In genomic region chr13:98192008-98192407, GRCh38 we compare ENCODE assay signal across 27 cellular contexts. TPM values are rescaled to one million over a fixed set of nuclear protein-coding genes. Genes with fewer than 3 reads are reported as not detected.
DNase-seq lines count a peak whose midpoint lies in the region; ATAC-seq and TF ChIP-seq lines count a peak whose summit lies in the region.
"Had no signal": no experiment of that assay in that cellular context is flagged by ENCODE, and none has a peak within 500 bp of the region (broad histone marks: within the 10 kb centered on the region; RNA-seq: fewer than 3 reads in every experiment).

No MANE protein-coding gene starts in this region.

- peak overlapping the region; percentile 53; the same call in 1 of the 2 replicates for H3K23ac ChIP-seq in IMR-90 (ENCODE audit: low read depth, low read length)

- peaks cover 57 to 76% of the 10 kb centered on the region in 2 experiments for H3K79me1 ChIP-seq in IMR-90 (ENCODE audit: low read depth in 1 of 2, low read length in 2 of 2)

- peaks cover 2% of the 10 kb centered on the region for H3K36me3 ChIP-seq in IMR-90 (ENCODE audit: control insufficient read depth, insufficient read depth, low read length)
- H3K36me3 ChIP-seq in tibial artery: no peaks in the 10 kb centered on the region
- no peaks in the 10 kb centered on the region for H3K36me3 ChIP-seq in naive thymus-derived CD4-positive, alpha-beta T cell (ENCODE audit: control insufficient read depth in 2 of 3, insufficient read depth in 3 of 3, low read length in 3 of 3)
- H3K36me3 ChIP-seq: BE2C had no signal

- ATAC-seq in IMR-90 (ENCODE audit: low read depth): peak; percentile 86
- ATAC-seq in HG03460 (IDR thresholded peaks at IDR 0.05; ENCODE audit: unreplicated experiment): no peak
- no peak for ATAC-seq in naive thymus-derived CD4-positive, alpha-beta T cell
- ATAC-seq: A549, GM23338, HCT116 had no signal

- no peak overlapping the region for H3K4me3 Mint-ChIP-seq in naive thymus-derived CD4-positive, alpha-beta T cell
- H3K4me3 Mint-ChIP-seq: CD14-positive monocyte; CD4-positive, alpha-beta T cell; CD8-positive, alpha-beta memory T cell; GM23338; H9; HFFc6 had no signal

- H2BK5ac ChIP-seq in IMR-90 (ENCODE audit: low read depth, low read length, poor library complexity, severe bottlenecking): peak overlapping the region; percentile 82

- peaks cover 0 to 8% (median 3%) of the 10 kb centered on the region in 5 donors for H3K27me3 Mint-ChIP-seq in naive thymus-derived CD4-positive, alpha-beta T cell

- CTCF ChIA-PET in IMR-90 (lab: Yijun Ruan, JAX): no interaction called here
- CTCF ChIA-PET in naive thymus-derived CD4-positive, alpha-beta T cell (lab: Charles Lee): no interaction called here

- peaks cover 0 to 2% (median 0%) of the 10 kb centered on the region in 7 donors for H3K4me1 Mint-ChIP-seq in naive thymus-derived CD4-positive, alpha-beta T cell
- H3K4me1 Mint-ChIP-seq: CD14-positive monocyte; CD8-positive, alpha-beta memory T cell had no signal

- H3K56ac ChIP-seq in IMR-90 (ENCODE audit: extremely low read depth, insufficient read depth, low read length): peak overlapping the region; percentile 42; the same call in 1 of the 2 replicates

- peaks cover 28% of the 10 kb centered on the region for H3K4me1 ChIP-seq in IMR-90 (ENCODE audit: control insufficient read depth, insufficient read depth, low read length)
- peaks cover 0 to 55% (median 18%) of the 10 kb centered on the region in 4 donors for H3K4me1 ChIP-seq in tibial artery
- no peaks in the 10 kb centered on the region for H3K4me1 ChIP-seq in naive thymus-derived CD4-positive, alpha-beta T cell (ENCODE audit: control insufficient read depth in 2 of 2, insufficient read depth in 2 of 2, low read length in 2 of 2)

- intact Hi-C loops in IMR-90 (cut with micrococcal nuclease) (loop anchor here (10.0 kb wide), 1 partner anchor 1057 kb away; no protein-coding TSS in a partner anchor), tibial artery (cut with DNase I; ENCODE audit: low total_unique reads) (no loop called here)
- intact Hi-C loops in naive thymus-derived CD4-positive, alpha-beta T cell (cut with micrococcal nuclease): no loop called here

- no peak overlapping the region for H3K27ac Mint-ChIP-seq in naive thymus-derived CD4-positive, alpha-beta T cell
- H3K27ac Mint-ChIP-seq: CD14-positive monocyte; CD4-positive, alpha-beta T cell; CD8-positive, alpha-beta memory T cell; GM23338; HFFc6 had no signal

- no peak overlapping the region for H2AK5ac ChIP-seq in IMR-90 (ENCODE audit: low read depth, low read length)

- no peak for TF ChIP-seq RAD21 in IMR-90 (IDR thresholded peaks at IDR 0.05; ENCODE audit: low read length)

- no peak for TF ChIP-seq POLR2A in IMR-90 (IDR thresholded peaks at IDR 0.05; ENCODE audit: low read depth, low read length)

- no peaks in the 10 kb centered on the region for H3K9me3 Mint-ChIP-seq in naive thymus-derived CD4-positive, alpha-beta T cell
- H3K9me3 Mint-ChIP-seq: CD4-positive, alpha-beta T cell; GM23338; H9; HFFc6 had no signal

- H4K91ac ChIP-seq in IMR-90 (ENCODE audit: insufficient read depth, low read depth, low read length): no peak overlapping the region

- POLR2A ChIA-PET in IMR-90 (lab: Charles Lee; ENCODE audit: unreplicated experiment): no interaction called here
- POLR2A ChIA-PET in naive thymus-derived CD4-positive, alpha-beta T cell (lab: Charles Lee): no interaction called here

- BruUV-seq in IMR-90 (replicated peaks; lab: Mats Ljungman, UMichigan): no TSS peak

- H3K4me3 ChIP-seq in IMR-90 (ENCODE audit: insufficient read depth, low read depth, low read length): no peak overlapping the region
- no peak overlapping the region for H3K4me3 ChIP-seq in fibroblast of villous mesenchyme (ENCODE audit: low read depth, low read length)
- H3K4me3 ChIP-seq in tibial artery: no peak overlapping the region
- H3K4me3 ChIP-seq in naive thymus-derived CD4-positive, alpha-beta T cell (ENCODE audit: low read length): no peak overlapping the region
- H3K4me3 ChIP-seq: A549; BLaER1 treated with 17β-estradiol and CSF1 and Interleukin-3, amounts not matched to agents 10 nM and 100 nM; GM23338 had no signal

- H2BK20ac ChIP-seq in IMR-90 (ENCODE audit: low read depth, low read length): peak overlapping the region; percentile 73

- DNase-seq in IMR-90 (no peak), fibroblast of villous mesenchyme (ENCODE audit: low read depth) (peak; percentile 67), tibial artery (no peak), NCI-H1092 (lab: John Stamatoyannopoulos, UW) (no peak)
- DNase-seq in naive thymus-derived CD4-positive, alpha-beta T cell: no peak
- DNase-seq: 8988T; ACHN; AML-193; BE2C; Calu3; CD4-positive, alpha-beta T cell; CD8-positive, alpha-beta memory T cell; COR-L47; DMS53; DMS79 treated with DMSO at 0.1 percent for 48 hours; GF-D8; H9; HFFc6 had no signal

- H3K9ac ChIP-seq in IMR-90 (ENCODE audit: low read depth, low read length): no peak overlapping the region
- H3K9ac ChIP-seq: BLaER1 treated with 17β-estradiol and CSF1 and Interleukin-3, amounts not matched to agents 10 nM and 100 nM had no signal

- dilution Hi-C loops in IMR-90 (cut with HindIII; ENCODE audit: low sequenced_read_pairs, unreplicated experiment): no loop called here

- H3K14ac ChIP-seq in IMR-90 (replicated peaks; ENCODE audit: low read depth, low read length): 0 out of 2 replicates have a peak overlapping the region, but pooled peaks have one; percentile 3

- no peak overlapping the region for H2AFZ ChIP-seq in IMR-90 (replicated peaks; ENCODE audit: low read length, poor library complexity)
- H2AFZ ChIP-seq: GM23338 had no signal

- H4K20me1 ChIP-seq in IMR-90 (ENCODE audit: insufficient read depth, low read length): peaks cover 44% of the 10 kb centered on the region

- no peak overlapping the region for H4K5ac ChIP-seq in IMR-90 (ENCODE audit: low read depth, low read length)

- no peak overlapping the region for H2AK9ac ChIP-seq in IMR-90 (replicated peaks; ENCODE audit: low read depth, low read length, poor library complexity)

- H3K18ac ChIP-seq in IMR-90 (ENCODE audit: low read depth, low read length): peak overlapping the region; percentile 31; the same call in 1 of the 2 replicates

- H3K27me3 ChIP-seq in IMR-90 (ENCODE audit: control insufficient read depth, insufficient read depth, low read length) (no peaks in the 10 kb centered on the region), tibial artery (no peaks in the 10 kb centered on the region)
- H3K27me3 ChIP-seq in naive thymus-derived CD4-positive, alpha-beta T cell (ENCODE audit: control insufficient read depth in 2 of 2, insufficient read depth in 2 of 2, low read length in 2 of 2): no peaks in the 10 kb centered on the region
- H3K27me3 ChIP-seq: BE2C; BLaER1 treated with 17β-estradiol and CSF1 and Interleukin-3, amounts not matched to agents 10 nM and 100 nM had no signal

- H3K27ac ChIP-seq in IMR-90 (ENCODE audit: insufficient read depth, low read length) (peak overlapping the region; percentile 74; the same call in 1 of the 2 replicates), tibial artery (peak overlapping the region; percentile 3 to 84)
- H3K27ac ChIP-seq in naive thymus-derived CD4-positive, alpha-beta T cell (ENCODE audit: low read depth, low read length): no peak overlapping the region
- H3K27ac ChIP-seq: A549; BLaER1 treated with 17β-estradiol and CSF1 and Interleukin-3, amounts not matched to agents 10 nM and 100 nM had no signal

- H2BK120ac ChIP-seq in IMR-90 (ENCODE audit: low read depth, low read length): peak overlapping the region; percentile 42

- no peak overlapping the region; a peak in 1 of 4 replicates for H4K8ac ChIP-seq in IMR-90 (ENCODE audit: low read depth in 2 of 2, low read length in 2 of 2)

- no peaks in the 10 kb centered on the region for H3K9me3 ChIP-seq in IMR-90 (ENCODE audit: control insufficient read depth, insufficient read depth, low read length)
- no peaks in the 10 kb centered on the region for H3K9me3 ChIP-seq in tibial artery
- no peaks in the 10 kb centered on the region for H3K9me3 ChIP-seq in naive thymus-derived CD4-positive, alpha-beta T cell (ENCODE audit: control insufficient read depth in 2 of 3, low read length in 3 of 3)
- H3K9me3 ChIP-seq: A549; BE2C; BLaER1 treated with 17β-estradiol and CSF1 and Interleukin-3, amounts not matched to agents 10 nM and 100 nM had no signal

- no peaks in the 10 kb centered on the region for H3K36me3 Mint-ChIP-seq in naive thymus-derived CD4-positive, alpha-beta T cell
- H3K36me3 Mint-ChIP-seq: CD14-positive monocyte; CD8-positive, alpha-beta memory T cell had no signal

- peaks cover 30% of the 10 kb centered on the region for H3K9me1 ChIP-seq in IMR-90 (ENCODE audit: insufficient read depth, low read length)

- TF ChIP-seq CTCF in IMR-90 (conservative IDR thresholded peaks at IDR 0.05; ENCODE audit: low read depth, low read length) (no peak), fibroblast of villous mesenchyme (IDR thresholded peaks at IDR 0.05; ENCODE audit: insufficient read depth, low read depth, low read length) (no peak), tibial artery (IDR thresholded peaks at IDR 0.05) (no peak)

- WGBS in IMR-90 (ENCODE audit: extremely low coverage in 2 of 2, insufficient read length in 1 of 2), 2 experiments: no CpG with 5 or more reads among the region's 2 CpGs

- H2BK15ac ChIP-seq in IMR-90 (ENCODE audit: low read depth, low read length): no peak overlapping the region

- peak overlapping the region; percentile 66 for H3K4ac ChIP-seq in IMR-90 (ENCODE audit: low read depth, low read length)

- peak overlapping the region; percentile 18; the same call in 1 of the 2 replicates for H3K4me2 ChIP-seq in IMR-90 (ENCODE audit: low read depth, low read length)
- H3K4me2 ChIP-seq: A549, GM23338 had no signal

- in situ Hi-C loops in IMR-90 (cut with MboI; ENCODE audit: low sequenced_read_pairs): no loop called here

TF ChIP-seq in IMR-90, 13 proteins besides CTCF, POLR2A, EP300 and RAD21 (continues in another document):
- TF ChIP-seq CHD1 (IDR thresholded peaks at IDR 0.05; ENCODE audit: low read depth, low read length): no peak

RNA-seq across cellular contexts. Expression of gene RNF113B, which starts 14.9 kb away (rescaled TPM):
- not detected in 2 replicates for total RNA-seq in IMR-90 (2012; rRNA removed)
- polyA plus RNA-seq in IMR-90 (2012; rRNA removed): not detected in 2 replicates
- polyA plus RNA-seq in IMR-90 (2012; cell fraction: cytosol; rRNA removed): not detected in 2 replicates
- polyA plus RNA-seq in IMR-90 (2012; cell fraction: nucleus; rRNA removed; ENCODE audit: low replicate concordance): not detected in 2 replicates
- total RNA-seq in fibroblast of villous mesenchyme: not detected in 2 replicates
- not detected for total RNA-seq in naive thymus-derived CD4-positive, alpha-beta T cell
- polyA plus RNA-seq in naive thymus-derived CD4-positive, alpha-beta T cell: not detected
- total RNA-seq: Calu3; CD4-positive, alpha-beta T cell; CD8-positive, alpha-beta memory T cell; Daoy; G401; GM23338; H4; H9; HFFc6 had no signal
- polyA plus RNA-seq: A549; CD14-positive monocyte; CD8-positive, alpha-beta memory T cell had no signal

RNA-seq across cellular contexts. Expression of gene FARP1, which starts 49.1 kb away (rescaled TPM):
- total RNA-seq in IMR-90 (2012; rRNA removed): 48.3 and 57.0 TPM in 2 replicates
- polyA plus RNA-seq in IMR-90 (2012; rRNA removed): 32.6 and 39.6 TPM in 2 replicates
- polyA plus RNA-seq in IMR-90 (2012; cell fraction: cytosol; rRNA removed): 25.4 and 27.9 TPM in 2 replicates
- polyA plus RNA-seq in IMR-90 (2012; cell fraction: nucleus; rRNA removed; ENCODE audit: low replicate concordance): 49.5 and 91.9 TPM in 2 replicates
- 110 and 125 TPM in 2 replicates for total RNA-seq in fibroblast of villous mesenchyme
- total RNA-seq in naive thymus-derived CD4-positive, alpha-beta T cell: 1 to 10 TPM in 1 of 5 experiments, under 1 TPM in 4; 0.19 to 1.1 (median 0.61) TPM
- polyA plus RNA-seq in naive thymus-derived CD4-positive, alpha-beta T cell: under 1 TPM; 0.36 to 0.60 TPM

Comparison
In these comparisons a context has a peak if more than half of its experiments do, and no peak if none do; other contexts are left out.
1. RNA of gene FARP1, which starts 49.1 kb away (total RNA-seq): 110 to 125 TPM in fibroblast of villous mesenchyme and 48.3 to 57.0 TPM in IMR-90; 0.19 to 1.1 TPM in naive thymus-derived CD4-positive, alpha-beta T cell; every median in the first group is over 10 times any median in the second.